Comparison of ENCODE assay signal across 8 cellular contexts in the genomic region with DNA sequence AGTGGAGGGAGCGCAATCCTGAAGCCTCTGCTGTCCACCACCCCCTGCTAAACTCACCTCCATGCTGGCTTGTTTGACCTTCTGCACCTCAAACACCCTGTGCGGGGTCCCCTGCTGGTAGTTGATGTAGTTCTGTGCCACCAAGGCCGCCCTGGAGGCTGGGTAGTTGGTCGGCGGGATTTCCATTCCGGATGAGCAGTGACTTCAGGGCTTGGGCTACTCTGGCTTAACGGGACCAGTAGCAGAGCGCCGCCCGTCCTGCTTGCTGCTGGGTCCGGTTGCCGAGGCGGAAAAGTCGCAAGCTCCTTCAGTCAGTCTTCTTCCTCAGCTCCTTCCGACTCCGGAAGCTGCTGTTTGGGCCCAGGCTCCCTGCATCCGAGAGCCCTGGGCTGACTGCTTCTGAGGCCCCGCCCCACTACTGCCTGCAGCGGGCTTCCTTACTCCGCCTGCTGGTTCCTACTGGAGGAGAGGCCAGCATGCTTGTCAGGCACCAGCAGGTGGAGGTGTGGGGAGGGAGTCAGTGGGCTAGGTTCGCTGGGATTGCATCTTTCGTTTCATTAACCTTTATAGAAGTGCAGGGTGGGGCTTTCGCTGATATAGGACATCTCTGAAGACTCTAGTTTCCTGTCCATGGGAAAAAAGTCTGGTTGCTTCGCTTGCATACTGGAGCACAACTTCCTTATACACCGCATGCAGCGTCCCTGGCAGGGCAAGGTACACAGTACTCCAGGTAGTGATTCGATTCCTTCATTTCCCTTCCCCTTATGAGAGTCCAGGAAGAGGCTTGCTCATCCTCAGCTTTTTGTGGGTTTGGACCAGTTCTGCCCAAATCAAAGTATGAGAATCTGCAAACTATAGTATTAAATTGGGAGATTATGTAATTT. TPM values are rescaled to one million over a fixed set of nuclear protein-coding genes. Genes with fewer than 3 reads are reported as not detected.
DNase-seq lines count a peak whose midpoint lies in the region; ATAC-seq, FAIRE-seq and TF ChIP-seq lines count a peak whose summit lies in the region.

A gene with protein sequence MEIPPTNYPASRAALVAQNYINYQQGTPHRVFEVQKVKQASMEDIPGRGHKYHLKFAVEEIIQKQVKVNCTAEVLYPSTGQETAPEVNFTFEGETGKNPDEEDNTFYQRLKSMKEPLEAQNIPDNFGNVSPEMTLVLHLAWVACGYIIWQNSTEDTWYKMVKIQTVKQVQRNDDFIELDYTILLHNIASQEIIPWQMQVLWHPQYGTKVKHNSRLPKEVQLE (minus strand): TSS at position 356 of the 884 bp plus-strand sequence. CDS start 170 bp downstream, at position 186.

- ATAC-seq in GM19351 (IDR thresholded peaks at IDR 0.05; ENCODE audit: unreplicated experiment) = peak; percentile 98
- peak; percentile 99 for ATAC-seq in HG03520 (IDR thresholded peaks at IDR 0.05; ENCODE audit: unreplicated experiment)
- ATAC-seq in WTC11 = peak; percentile 99

- DNase-seq in WTC11 (ENCODE audit: low spot score) (peak; percentile 95), cardiac fibroblast (ENCODE audit: low read depth in 2 of 2) (peak; percentile 82 to 92), small intestine (peak; percentile 96), NCI-H748 (lab: John Stamatoyannopoulos, UW; ENCODE audit: unreplicated experiment) (no peak)

- H3K4me2 ChIP-seq in BLaER1 treated with 17β-estradiol and CSF1 and Interleukin-3, amounts not matched to agents 10 nM and 100 nM = peak within 1 kb of the TSS; percentile 78 to 95 (median 91)

- peak within 1 kb of the TSS; percentile 55 to 79 (median 74) for H3K27ac ChIP-seq in BLaER1 treated with 17β-estradiol and CSF1 and Interleukin-3, amounts not matched to agents 10 nM and 100 nM
- H3K27ac ChIP-seq in iPS-20b (ENCODE audit: low read length) (no peak within 1 kb of the TSS), small intestine (ENCODE audit: low read depth in 1 of 2, low read length in 1 of 2) (peak within 1 kb of the TSS; percentile 62 to 84)

- FAIRE-seq in small intestine (lab: Jason Lieb, UNC) = no peak

- no peaks in the 10 kb centered on the region for H3K9me3 ChIP-seq in BLaER1 treated with 17β-estradiol and CSF1 and Interleukin-3, amounts not matched to agents 10 nM and 100 nM (replicated peaks in 1 of 11)
- H3K9me3 ChIP-seq in iPS-20b (ENCODE audit: insufficient read depth, low read depth, low read length) = no peaks in the 10 kb centered on the region
- no peaks in the 10 kb centered on the region for H3K9me3 ChIP-seq in small intestine (ENCODE audit: control insufficient read depth, low read depth)

- CTCF ChIA-PET in WTC11 (lab: Charles Lee) = interaction anchor here (0.6 to 1.5 kb wide), 17 partner anchors 11 to 1066 kb away, joined by 3 to 25 read pairs (median 4); a partner anchor contains a TSS

- H4K20me1 ChIP-seq in BLaER1 treated with 17β-estradiol and CSF1 and Interleukin-3, amounts not matched to agents 10 nM and 100 nM = peaks cover 0 to 12% (median 0%) of the 10 kb centered on the region in 11 experiments; a peak in 6 of 22 replicates

- POLR2A ChIA-PET in WTC11 (lab: Charles Lee) = interaction anchor here (1.0 kb wide), 1 partner anchor 28 kb away, joined by 3 read pairs; a partner anchor contains a TSS

- peaks cover 17% of the 10 kb centered on the region for H3K4me1 Mint-ChIP-seq in WTC11

- 3 to 7% (median 6%) methylated on average over 27 of the region's 27 CpGs for WGBS in small intestine, 3 donors

- H3K27me3 ChIP-seq in BLaER1 treated with 17β-estradiol and CSF1 and Interleukin-3, amounts not matched to agents 10 nM and 100 nM = no peaks in the 10 kb centered on the region
- H3K27me3 ChIP-seq in iPS-20b (ENCODE audit: insufficient read depth, low read length) = no peaks in the 10 kb centered on the region
- H3K27me3 ChIP-seq in small intestine (ENCODE audit: control insufficient read depth in 2 of 2, insufficient read depth in 2 of 2, low read length in 2 of 2) = no peaks in the 10 kb centered on the region

- H3K27me3 Mint-ChIP-seq in WTC11 (ENCODE audit: low read depth) = no peaks in the 10 kb centered on the region

- TF ChIP-seq CTCF in WTC11 (IDR thresholded peaks at IDR 0.05) (peak; percentile 16; the same call in 1 of the 2 replicates), cardiac fibroblast (IDR thresholded peaks at IDR 0.05; ENCODE audit: low read depth, low read length) (peak; percentile 85)

- H3K36me3 Mint-ChIP-seq in WTC11 = peaks cover 9% of the 10 kb centered on the region; the same call in 1 of the 2 replicates

- H3K4me3 Mint-ChIP-seq in WTC11 = peak within 1 kb of the TSS; percentile 87

- peak within 1 kb of the TSS; percentile 67 to 86 (median 78) for H3K9ac ChIP-seq in BLaER1 treated with 17β-estradiol and CSF1 and Interleukin-3, amounts not matched to agents 10 nM and 100 nM
- peak within 1 kb of the TSS; percentile 77 for H3K9ac ChIP-seq in iPS-20b (ENCODE audit: low read depth, low read length)

- no peaks in the 10 kb centered on the region for H3K9me3 Mint-ChIP-seq in WTC11

- peaks cover 28 to 68% (median 53%) of the 10 kb centered on the region in 11 experiments for H3K36me3 ChIP-seq in BLaER1 treated with 17β-estradiol and CSF1 and Interleukin-3, amounts not matched to agents 10 nM and 100 nM
- H3K36me3 ChIP-seq in iPS-20b (ENCODE audit: insufficient read depth, low read depth, low read length) = peaks cover 15% of the 10 kb centered on the region
- H3K36me3 ChIP-seq in small intestine (ENCODE audit: control insufficient read depth in 2 of 2, insufficient read depth in 2 of 2, low read length in 2 of 2) = peaks cover 0 to 6% of the 10 kb centered on the region in 2 donors

- peaks cover 13 to 29% (median 23%) of the 10 kb centered on the region in 10 experiments for H3K4me1 ChIP-seq in BLaER1 treated with 17β-estradiol and CSF1 and Interleukin-3, amounts not matched to agents 10 nM and 100 nM
- peaks cover 7% of the 10 kb centered on the region for H3K4me1 ChIP-seq in iPS-20b (ENCODE audit: insufficient read depth, low read length)
- peaks cover 0 to 2% of the 10 kb centered on the region in 2 donors for H3K4me1 ChIP-seq in small intestine (ENCODE audit: control insufficient read depth in 2 of 2, insufficient read depth in 1 of 2, low read depth in 1 of 2, low read length in 1 of 2)

- H3K27ac Mint-ChIP-seq in WTC11 = peak within 1 kb of the TSS; percentile 94

- peak within 1 kb of the TSS; percentile 58 to 74 (median 68) for H3K4me3 ChIP-seq in BLaER1 treated with 17β-estradiol and CSF1 and Interleukin-3, amounts not matched to agents 10 nM and 100 nM
- H3K4me3 ChIP-seq in cardiac fibroblast (replicated peaks in 1 of 2; ENCODE audit: low read depth in 2 of 2, low read length in 2 of 2) (peak within 1 kb of the TSS; percentile 65 to 69), iPS-20b (ENCODE audit: low read length) (peak within 1 kb of the TSS; percentile 75), small intestine (ENCODE audit: low read depth in 1 of 2, low read length in 2 of 2) (peak within 1 kb of the TSS; percentile 47 to 57)

TF ChIP-seq in WTC11, 78 proteins besides CTCF, POLR2A, EP300 and RAD21 (continues in another document):
- TF ChIP-seq TEAD1 (CRISPR knock-in tag; IDR thresholded peaks at IDR 0.05) (0 out of 2 replicates have a peak, but pooled peaks have one; percentile 47), FOXP1 (CRISPR knock-in tag; IDR thresholded peaks at IDR 0.05; ENCODE audit: borderline replicate concordance) (0 out of 2 replicates have a peak, but pooled peaks have one; percentile 62), ZNF396 (CRISPR knock-in tag; IDR thresholded peaks at IDR 0.05; ENCODE audit: borderline replicate concordance) (no peak), CREM (CRISPR knock-in tag; IDR thresholded peaks at IDR 0.05) (0 out of 2 replicates have a peak, but pooled peaks have one; percentile 46), RELA (CRISPR knock-in tag; IDR thresholded peaks at IDR 0.05; ENCODE audit: borderline replicate concordance) (no peak), MYBL2 (CRISPR knock-in tag; IDR thresholded peaks at IDR 0.05) (peak; percentile 54; the same call in 1 of the 2 replicates), ZNF138 (CRISPR knock-in tag; conservative IDR thresholded peaks at IDR 0.05) (no peak), ETV6 (CRISPR knock-in tag; IDR thresholded peaks at IDR 0.05) (peak; percentile 71), PRRX2 (CRISPR knock-in tag; IDR thresholded peaks at IDR 0.05) (no peak), ZBTB21 (CRISPR knock-in tag; IDR thresholded peaks at IDR 0.05; ENCODE audit: borderline replicate concordance) (no peak), NR1H2 (CRISPR knock-in tag; IDR thresholded peaks at IDR 0.05) (no peak)
- TF ChIP-seq, protein P1, sequence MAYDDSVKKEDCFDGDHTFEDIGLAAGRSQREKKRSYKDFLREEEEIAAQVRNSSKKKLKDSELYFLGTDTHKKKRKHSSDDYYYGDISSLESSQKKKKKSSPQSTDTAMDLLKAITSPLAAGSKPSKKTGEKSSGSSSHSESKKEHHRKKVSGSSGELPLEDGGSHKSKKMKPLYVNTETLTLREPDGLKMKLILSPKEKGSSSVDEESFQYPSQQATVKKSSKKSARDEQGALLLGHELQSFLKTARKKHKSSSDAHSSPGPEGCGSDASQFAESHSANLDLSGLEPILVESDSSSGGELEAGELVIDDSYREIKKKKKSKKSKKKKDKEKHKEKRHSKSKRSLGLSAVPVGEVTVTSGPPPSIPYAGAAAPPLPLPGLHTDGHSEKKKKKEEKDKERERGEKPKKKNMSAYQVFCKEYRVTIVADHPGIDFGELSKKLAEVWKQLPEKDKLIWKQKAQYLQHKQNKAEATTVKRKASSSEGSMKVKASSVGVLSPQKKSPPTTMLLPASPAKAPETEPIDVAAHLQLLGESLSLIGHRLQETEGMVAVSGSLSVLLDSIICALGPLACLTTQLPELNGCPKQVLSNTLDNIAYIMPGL (CRISPR knock-in tag; IDR thresholded peaks at IDR 0.05) = peak; percentile 55; the same call in 1 of the 2 replicates
- TF ChIP-seq, protein P2, sequence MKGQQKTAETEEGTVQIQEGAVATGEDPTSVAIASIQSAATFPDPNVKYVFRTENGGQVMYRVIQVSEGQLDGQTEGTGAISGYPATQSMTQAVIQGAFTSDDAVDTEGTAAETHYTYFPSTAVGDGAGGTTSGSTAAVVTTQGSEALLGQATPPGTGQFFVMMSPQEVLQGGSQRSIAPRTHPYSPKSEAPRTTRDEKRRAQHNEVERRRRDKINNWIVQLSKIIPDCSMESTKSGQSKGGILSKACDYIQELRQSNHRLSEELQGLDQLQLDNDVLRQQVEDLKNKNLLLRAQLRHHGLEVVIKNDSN (CRISPR knock-in tag; IDR thresholded peaks at IDR 0.05) = 0 out of 2 replicates have a peak, but pooled peaks have one; percentile 27
- TF ChIP-seq, protein P3, sequence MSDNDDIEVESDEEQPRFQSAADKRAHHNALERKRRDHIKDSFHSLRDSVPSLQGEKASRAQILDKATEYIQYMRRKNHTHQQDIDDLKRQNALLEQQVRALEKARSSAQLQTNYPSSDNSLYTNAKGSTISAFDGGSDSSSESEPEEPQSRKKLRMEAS (CRISPR knock-in tag; IDR thresholded peaks at IDR 0.05) = peak; percentile 62; the same call in 1 of the 2 replicates

RNA-seq across cellular contexts. Expression of the gene that starts here (rescaled TPM):
- total RNA-seq in WTC11 (2021) = 3.8 to 4.6 TPM (median 4.4 TPM) in 3 replicates
- 10 to 100 TPM; 29.2 to 33.8 (median 33.0) TPM for polyA plus RNA-seq in small intestine
